ENCODE assay signal across 26 cellular contexts in the genomic region with DNA sequence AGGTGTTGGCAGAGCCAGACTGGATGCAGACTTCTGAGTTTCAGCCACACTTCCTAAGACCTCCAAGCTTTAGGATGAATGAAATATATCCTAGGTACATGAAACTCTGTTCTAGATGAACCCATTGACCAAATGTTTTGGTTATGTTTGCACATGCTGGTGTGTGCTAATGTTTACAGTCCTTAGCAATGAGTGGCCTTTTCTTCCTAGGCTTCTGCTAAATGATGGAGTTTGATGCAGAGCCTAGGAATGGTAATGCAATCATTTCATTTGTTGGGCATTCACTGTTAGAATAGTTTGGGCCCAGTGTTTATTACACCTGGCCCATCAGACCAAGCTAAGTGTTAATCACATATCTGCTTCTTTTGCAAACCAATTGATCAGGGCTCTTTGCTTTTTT.
"Had no signal": no experiment of that assay in that cellular context is flagged by ENCODE, and none has a peak within 500 bp of the region (broad histone marks: within the 10 kb centered on the region; RNA-seq: fewer than 3 reads in every experiment).

No MANE protein-coding gene starts in this region.

- H3K27ac ChIP-seq: breast epithelium, esophagus squamous epithelium, neutrophil, ovary, thyroid gland, upper lobe of left lung, vagina had no signal

- H3K27me3 ChIP-seq: breast epithelium, esophagus squamous epithelium, neutrophil, ovary, thyroid gland, upper lobe of left lung, vagina had no signal

- DNase-seq: activated CD4-positive, alpha-beta T cell treated with anti-CD3 and anti-CD28 coated beads for 4 hours; activated CD4-positive, alpha-beta T cell treated with anti-CD3 and anti-CD28 coated beads, Interleukin-2, amount 50 U/mL, for 4 hours; activated naive CD4-positive, alpha-beta T cell; activated T-cell treated with anti-CD3 and anti-CD28 coated beads for 4 hours; activated T-cell treated with anti-CD3 and anti-CD28 coated beads, Interleukin-2, amount 50 U/mL, for 72 hours; endodermal cell; esophagus squamous epithelium; head of caudate nucleus; hippocampal formation; kidney; left colon; mammary epithelial cell; naive B cell; nephron progenitor cell; ovary; stimulated activated CD4-positive, alpha-beta T cell treated with anti-CD3 and anti-CD28 coated beads, Interleukin-4, amount 100 ng/mL, for 24 hours; stimulated activated naive CD8-positive, alpha-beta T cell treated with anti-CD3 and anti-CD28 coated beads, Interleukin-15, amount 100 ng/mL, for 72 hours; substantia nigra; thyroid gland; upper lobe of left lung had no signal

- H3K36me3 ChIP-seq: breast epithelium, esophagus squamous epithelium, neutrophil, ovary, thyroid gland, upper lobe of left lung, vagina had no signal

- H3K9me3 ChIP-seq: breast epithelium, esophagus squamous epithelium, neutrophil, ovary, thyroid gland, upper lobe of left lung, vagina had no signal

- ATAC-seq: activated naive CD4-positive, alpha-beta T cell treated with anti-CD3 and anti-CD28 coated beads, Interleukin-2, amount 50 U/mL, for 72 hours; activated T-cell treated with anti-CD3 and anti-CD28 coated beads, Interleukin-2, amount 50 U/mL, for 72 hours; left colon; sciatic nerve; stimulated activated effector memory CD8-positive, alpha-beta T cell treated with anti-CD3 and anti-CD28 coated beads, Interleukin-12 subunit alpha, Interleukin-12 subunit beta, amount 100 ng/mL, for 72 hours; stimulated activated naive CD8-positive, alpha-beta T cell treated with anti-CD3 and anti-CD28 coated beads, Interleukin-15, amount 100 ng/mL, for 72 hours had no signal

- H3K4me1 ChIP-seq: breast epithelium, thyroid gland had no signal

- H3K4me3 ChIP-seq: breast epithelium, esophagus squamous epithelium, ovary, thyroid gland, upper lobe of left lung, vagina had no signal
